ENCODE assay signal across 7 cellular contexts in the genomic region with DNA sequence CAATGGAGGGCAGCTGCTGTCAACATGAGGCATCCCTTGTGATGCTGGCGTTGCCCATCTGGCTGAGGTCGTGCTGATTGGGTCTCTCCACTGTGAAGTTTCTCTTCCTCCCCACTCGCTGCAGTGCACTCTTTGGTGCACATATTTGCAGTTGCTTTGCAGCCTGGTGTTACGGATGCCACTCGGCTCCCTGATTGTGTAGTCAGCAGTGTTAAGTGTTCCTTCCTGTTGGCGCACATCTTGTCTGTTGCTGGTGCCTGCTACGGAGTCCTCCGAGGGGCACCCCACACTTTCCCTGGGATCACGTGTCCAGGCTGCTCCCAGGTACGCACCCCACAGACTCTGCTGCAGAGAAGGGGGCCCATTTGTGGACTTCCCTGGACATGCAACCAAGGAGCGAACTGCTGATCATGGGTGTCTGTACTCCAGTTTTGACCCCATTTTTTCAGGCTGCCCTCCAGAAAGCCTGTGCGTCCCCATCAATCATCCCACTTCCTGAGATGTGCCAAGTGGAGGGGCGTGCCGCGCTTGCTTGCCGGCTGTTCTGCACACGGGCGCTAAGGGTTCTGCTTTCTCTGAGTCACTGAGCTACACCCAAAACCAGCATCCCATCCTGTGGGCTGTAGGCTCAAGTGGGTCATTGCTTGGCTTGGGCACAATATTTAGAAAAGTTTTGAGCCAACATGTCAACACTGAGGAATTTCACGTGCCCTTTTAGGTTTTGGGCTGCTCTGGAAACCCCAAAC.
DNase-seq lines count a peak whose midpoint lies in the region; ATAC-seq and TF ChIP-seq lines count a peak whose summit lies in the region.

No MANE protein-coding gene starts in this region.

- H3K36me3 Mint-ChIP-seq in activated T-cell treated with anti-CD3 and anti-CD28 coated beads, Interleukin-2, amount 50 U/mL, for 72 hours (ENCODE audit: insufficient read depth in 2 of 2), result no peaks in the 10 kb centered on the region
- H3K36me3 Mint-ChIP-seq in T-helper 2 cell treated with Interferon-gamma antibody and Interleukin-4, amounts not matched to agents 5 μg/mL and 100 μg/mL, for 36 hours (ENCODE audit: low read depth), result no peaks in the 10 kb centered on the region

- H3K79me2 ChIP-seq in Loucy (ENCODE audit: insufficient read depth, low read length), result no peaks in the 10 kb centered on the region

- no peak overlapping the region for H3K27ac Mint-ChIP-seq in activated T-cell treated with anti-CD3 and anti-CD28 coated beads, Interleukin-2, amount 50 U/mL, for 72 hours
- no peak overlapping the region for H3K27ac Mint-ChIP-seq in T-helper 2 cell treated with Interferon-gamma antibody and Interleukin-4, amounts not matched to agents 5 μg/mL and 100 μg/mL, for 36 hours

- H3K36me3 ChIP-seq in Loucy (ENCODE audit: insufficient read depth, low read length), result no peaks in the 10 kb centered on the region

- no peak overlapping the region for H3K4me3 ChIP-seq in Loucy (ENCODE audit: low read length, poor library complexity, severe bottlenecking)

- no peaks in the 10 kb centered on the region for H4K20me1 ChIP-seq in Loucy (ENCODE audit: insufficient read depth, low read length, poor library complexity, severe bottlenecking)

- H3K4me3 Mint-ChIP-seq in activated T-cell treated with anti-CD3 and anti-CD28 coated beads, Interleukin-2, amount 50 U/mL, for 72 hours, result peak overlapping the region; percentile 18 to 23
- H3K4me3 Mint-ChIP-seq in T-helper 2 cell treated with Interferon-gamma antibody and Interleukin-4, amounts not matched to agents 5 μg/mL and 100 μg/mL, for 36 hours, result no peak overlapping the region

- ATAC-seq in activated T-cell treated with anti-CD3 and anti-CD28 coated beads, Interleukin-2, amount 50 U/mL, for 72 hours (replicated peaks in 1 of 2), result peak; percentile 38 to 42

- peaks cover 28% of the 10 kb centered on the region for H3K27me3 Mint-ChIP-seq in activated T-cell treated with anti-CD3 and anti-CD28 coated beads, Interleukin-2, amount 50 U/mL, for 72 hours (ENCODE audit: low read depth)
- H3K27me3 Mint-ChIP-seq in T-helper 2 cell treated with Interferon-gamma antibody and Interleukin-4, amounts not matched to agents 5 μg/mL and 100 μg/mL, for 36 hours (ENCODE audit: low read depth), result peaks cover 30% of the 10 kb centered on the region

- H3K9me3 ChIP-seq in Loucy (ENCODE audit: insufficient read depth, low read depth, low read length), result no peaks in the 10 kb centered on the region

- TF ChIP-seq CTCF in Loucy (conservative IDR thresholded peaks at IDR 0.05; ENCODE audit: low read length), result no peak

- H3K4me1 ChIP-seq in Loucy (ENCODE audit: insufficient read depth, low read length, poor library complexity, severe bottlenecking), result peaks cover 8% of the 10 kb centered on the region

- H2AFZ ChIP-seq in Loucy (ENCODE audit: low read length), result peak overlapping the region; percentile 21; the same call in 1 of the 2 replicates

- peak overlapping the region; percentile 21 for H3K4me2 ChIP-seq in Loucy (ENCODE audit: low read depth, low read length, poor library complexity, severe bottlenecking)

- no peaks in the 10 kb centered on the region for H3F3A ChIP-seq in Loucy (ENCODE audit: low read depth)

- no peaks in the 10 kb centered on the region for H3K9me2 ChIP-seq in Loucy (replicated peaks; ENCODE audit: low read depth, low read length)

- no peaks in the 10 kb centered on the region for H3K9me3 Mint-ChIP-seq in activated T-cell treated with anti-CD3 and anti-CD28 coated beads, Interleukin-2, amount 50 U/mL, for 72 hours
- no peaks in the 10 kb centered on the region for H3K9me3 Mint-ChIP-seq in T-helper 2 cell treated with Interferon-gamma antibody and Interleukin-4, amounts not matched to agents 5 μg/mL and 100 μg/mL, for 36 hours

- H3K4me1 Mint-ChIP-seq in activated T-cell treated with anti-CD3 and anti-CD28 coated beads, Interleukin-2, amount 50 U/mL, for 72 hours (ENCODE audit: low read depth), result peaks cover 13% of the 10 kb centered on the region
- H3K4me1 Mint-ChIP-seq in T-helper 2 cell treated with Interferon-gamma antibody and Interleukin-4, amounts not matched to agents 5 μg/mL and 100 μg/mL, for 36 hours (ENCODE audit: low read depth), result peaks cover 2% of the 10 kb centered on the region

- no peak overlapping the region for H3K9ac ChIP-seq in Loucy (ENCODE audit: low read depth, low read length, poor library complexity, severe bottlenecking)

- DNase-seq in EH (ENCODE audit: low read depth) (peak; percentile 45), myocyte (ENCODE audit: low read depth) (peak; percentile 78), HT-29 (ENCODE audit: low spot score) (no peak), cerebellar cortex (ENCODE audit: low spot score) (no peak)
- DNase-seq in activated T-cell treated with anti-CD3 and anti-CD28 coated beads, Interleukin-2, amount 50 U/mL, for 72 hours, result peak; percentile 15 to 21
- no peak for DNase-seq in T-helper 2 cell treated with Interferon-gamma antibody and Interleukin-4, amounts not matched to agents 5 μg/mL and 100 μg/mL, for 36 hours (ENCODE audit: low spot score)

- H3K27me3 ChIP-seq in Loucy (ENCODE audit: insufficient read depth, low read length, poor library complexity, severe bottlenecking), result no peaks in the 10 kb centered on the region

Comparison
In these comparisons a context has a peak if more than half of its experiments do, and no peak if none do; other contexts are left out.
1. DNase-seq: peak in EH (single experiment), activated T-cell treated with anti-CD3 and anti-CD28 coated beads, Interleukin-2, amount 50 U/mL, for 72 hours (2 of 2) and myocyte (single experiment); none in HT-29 (single experiment), T-helper 2 cell treated with Interferon-gamma antibody and Interleukin-4, amounts not matched to agents 5 μg/mL and 100 μg/mL, for 36 hours (single experiment) and cerebellar cortex (single experiment).